8 cellular contexts compared by ENCODE assay signal in the genomic region with DNA sequence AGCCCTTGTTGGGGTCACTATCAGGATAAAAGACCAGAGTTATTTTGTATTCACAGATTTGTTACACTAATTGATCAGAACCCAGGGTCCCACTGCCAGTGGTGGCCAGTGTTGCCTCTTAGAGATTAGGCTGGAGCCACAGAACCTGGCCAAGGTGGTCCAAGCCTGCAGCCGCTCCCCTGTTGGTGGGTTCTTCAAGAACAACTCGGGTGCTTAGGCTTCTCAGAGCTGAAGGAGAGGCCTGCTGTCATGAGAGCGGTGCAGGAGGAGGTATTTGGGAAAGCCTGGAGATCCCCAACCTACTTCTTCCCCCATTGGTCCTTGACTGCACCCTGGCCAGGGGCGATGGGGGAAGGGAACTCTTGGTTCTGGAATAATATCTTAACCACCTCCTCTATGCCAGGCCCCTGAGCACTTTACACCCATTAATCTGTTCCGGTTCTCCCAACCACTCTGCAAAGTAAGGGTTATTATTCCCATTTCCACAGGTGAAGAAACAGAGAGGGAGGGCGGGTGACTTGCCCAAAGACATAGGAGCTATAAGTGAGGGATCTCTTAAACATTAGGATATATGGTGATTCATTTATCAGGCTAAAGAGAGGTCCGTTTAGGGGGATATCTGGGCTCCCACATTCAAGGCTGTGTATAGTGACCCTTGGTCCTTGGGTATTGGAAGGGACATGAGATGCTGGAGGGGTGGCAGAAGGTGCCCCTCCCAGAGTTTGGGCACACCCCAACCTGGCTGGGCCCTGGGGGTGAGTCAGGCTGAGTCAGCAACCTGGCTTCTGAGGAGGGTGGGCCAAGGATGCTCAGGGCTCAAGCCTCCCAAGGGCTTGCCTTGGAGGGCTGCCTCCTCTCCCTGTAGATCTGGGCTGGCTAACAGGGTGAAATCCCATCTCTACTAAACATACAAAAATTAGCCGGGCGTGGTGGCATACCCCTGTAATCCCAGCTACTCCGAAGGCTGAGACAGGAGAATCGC.
DNase-seq lines count a peak whose midpoint lies in the region; TF ChIP-seq lines count a peak whose summit lies in the region.

No MANE protein-coding gene starts in this region.

- no peaks in the 10 kb centered on the region for H3F3A ChIP-seq in SU-DHL-6 (ENCODE audit: insufficient read depth)

- no peak for TF ChIP-seq CTCF in SU-DHL-6 (IDR thresholded peaks at IDR 0.05; ENCODE audit: insufficient read depth, low read length, poor library complexity, severe bottlenecking)

- H3K27ac ChIP-seq in SU-DHL-6 (ENCODE audit: low read depth, low read length) (no peak overlapping the region), skin epidermis (peak overlapping the region; percentile 17 to 90 (median 73))

- DNase-seq in glomerular visceral epithelial cell (ENCODE audit: extremely low spot score), result peak; percentile 51
- no peak for DNase-seq in DMS114 treated with DMSO at 0.1 percent for 48 hours (lab: John Stamatoyannopoulos, UW; ENCODE audit: unreplicated experiment)
- no peak for DNase-seq in ecto neural progenitor cell (ENCODE audit: low spot score)
- DNase-seq in effector CD8-positive, alpha-beta T cell (lab: John Stamatoyannopoulos, UW), result no peak
- DNase-seq in NCI-H1092 (lab: John Stamatoyannopoulos, UW), result no peak

- peak overlapping the region; percentile 96 for H2AFZ ChIP-seq in SU-DHL-6 (ENCODE audit: low read depth, low read length, severe bottlenecking)

- H3K4me3 ChIP-seq in SU-DHL-6 (ENCODE audit: insufficient read depth, low read length, poor library complexity, severe bottlenecking), result no peak overlapping the region
- no peak overlapping the region for H3K4me3 ChIP-seq in skin epidermis

- no peaks in the 10 kb centered on the region for H3K79me2 ChIP-seq in SU-DHL-6 (ENCODE audit: insufficient read depth, low read length)

- peaks cover 46% of the 10 kb centered on the region for H3K4me1 ChIP-seq in ES-I3 (ENCODE audit: insufficient read depth, low read length)

- H3K9ac ChIP-seq in ES-I3 (ENCODE audit: low read depth, low read length), result peak overlapping the region; percentile 17; the same call in 1 of the 2 replicates
- no peak overlapping the region for H3K9ac ChIP-seq in SU-DHL-6 (ENCODE audit: low read length)

- H3K36me3 ChIP-seq in ES-I3 (ENCODE audit: insufficient read depth, low read length), result no peaks in the 10 kb centered on the region
- H3K36me3 ChIP-seq in SU-DHL-6 (ENCODE audit: low read length), result no peaks in the 10 kb centered on the region

- H3K9me2 ChIP-seq in SU-DHL-6 (replicated peaks; ENCODE audit: insufficient read depth, low read length), result no peaks in the 10 kb centered on the region

- no peak overlapping the region for H3K4me2 ChIP-seq in SU-DHL-6 (ENCODE audit: low read depth, low read length, poor library complexity, severe bottlenecking)

- H3K27me3 ChIP-seq in SU-DHL-6 (ENCODE audit: low read length), result no peaks in the 10 kb centered on the region

- H3K9me3 ChIP-seq in ES-I3 (ENCODE audit: control insufficient read depth, insufficient read depth, low read length), result no peaks in the 10 kb centered on the region
- no peaks in the 10 kb centered on the region for H3K9me3 ChIP-seq in SU-DHL-6 (ENCODE audit: insufficient read depth, low read length)

- no peaks in the 10 kb centered on the region for H4K20me1 ChIP-seq in SU-DHL-6 (ENCODE audit: low read depth, low read length)
